ENCODE assay signal across 1 cellular context in the genomic region with DNA sequence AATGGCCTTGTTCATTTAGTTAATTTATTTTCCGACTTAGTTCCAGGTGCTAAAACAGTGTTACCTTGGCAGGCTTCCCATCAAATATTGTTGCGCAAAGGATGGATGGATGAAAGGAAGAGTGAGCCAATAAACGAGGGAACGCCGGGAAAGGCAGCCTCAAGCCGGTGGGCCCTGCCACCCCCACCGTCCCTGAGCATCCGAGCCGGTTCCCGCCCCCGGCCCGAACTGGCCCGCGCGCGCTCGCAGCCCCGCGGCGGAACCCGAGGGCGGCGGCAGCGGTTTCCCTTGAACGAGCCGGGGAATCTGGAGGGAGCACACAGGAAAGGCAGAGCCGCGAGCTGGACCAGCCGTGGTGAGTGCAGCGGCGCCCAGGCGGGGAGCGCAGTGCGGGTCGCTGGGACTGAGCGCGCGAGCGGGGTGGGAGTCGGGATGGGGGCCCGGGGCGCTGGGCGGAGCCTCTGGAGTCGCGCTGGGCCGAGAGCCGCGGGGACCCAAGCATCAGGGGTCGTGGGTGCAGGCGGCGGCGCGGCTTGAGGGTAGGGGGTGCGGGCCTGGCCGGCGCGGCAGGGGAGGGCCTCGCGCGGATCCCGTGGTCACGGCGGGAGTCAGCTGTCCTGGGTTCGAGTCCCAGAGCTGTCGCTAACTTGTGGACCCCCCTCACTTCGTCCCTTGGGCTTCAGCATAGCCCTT.
TF ChIP-seq lines count a peak whose summit lies in the region.

A gene with protein sequence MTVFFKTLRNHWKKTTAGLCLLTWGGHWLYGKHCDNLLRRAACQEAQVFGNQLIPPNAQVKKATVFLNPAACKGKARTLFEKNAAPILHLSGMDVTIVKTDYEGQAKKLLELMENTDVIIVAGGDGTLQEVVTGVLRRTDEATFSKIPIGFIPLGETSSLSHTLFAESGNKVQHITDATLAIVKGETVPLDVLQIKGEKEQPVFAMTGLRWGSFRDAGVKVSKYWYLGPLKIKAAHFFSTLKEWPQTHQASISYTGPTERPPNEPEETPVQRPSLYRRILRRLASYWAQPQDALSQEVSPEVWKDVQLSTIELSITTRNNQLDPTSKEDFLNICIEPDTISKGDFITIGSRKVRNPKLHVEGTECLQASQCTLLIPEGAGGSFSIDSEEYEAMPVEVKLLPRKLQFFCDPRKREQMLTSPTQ (plus strand): TSS at position 331 of the 693 bp plus-strand sequence. CDS start 4,057 bp downstream, outside the sequence.

TF ChIP-seq in K562, 482 proteins besides CTCF, POLR2A, EP300 and RAD21 (continued from another document and continues in another):
- TF ChIP-seq ZNF263 (CRISPR knock-in tag; IDR thresholded peaks at IDR 0.05; ENCODE audit: borderline replicate concordance) (peak; percentile 44; the same call in 1 of the 2 replicates), ZNF76 (CRISPR knock-in tag; IDR thresholded peaks at IDR 0.05; ENCODE audit: borderline replicate concordance) (peak; percentile 39; the same call in 1 of the 2 replicates), OTX1 (CRISPR knock-in tag; IDR thresholded peaks at IDR 0.05) (0 out of 2 replicates have a peak, but pooled peaks have one; percentile 30), PHF20 (IDR thresholded peaks at IDR 0.05; ENCODE audit: partially characterized antibody) (peak; percentile 97), ZNF41 (CRISPR knock-in tag; conservative IDR thresholded peaks at IDR 0.05) (no peak), MAZ (CRISPR knock-in tag; conservative IDR thresholded peaks at IDR 0.05 in 1 of 2, IDR thresholded peaks at IDR 0.05 in 1 of 2) (peak; percentile 78 to 94), GTF2F1 (IDR thresholded peaks at IDR 0.05; ENCODE audit: low read depth, low read length) (no peak), BRCA1 (IDR thresholded peaks at IDR 0.05) (no peak), BRCA1 (CRISPR knock-in tag; IDR thresholded peaks at IDR 0.05) (no peak), NCOR1 (IDR thresholded peaks at IDR 0.05) (peak; percentile 66; the same call in 1 of the 2 replicates), ESRRB (CRISPR knock-in tag; IDR thresholded peaks at IDR 0.05; ENCODE audit: borderline replicate concordance) (no peak), FOS (IDR thresholded peaks at IDR 0.05; ENCODE audit: extremely low read depth, insufficient read length) (no peak), PHF21A (IDR thresholded peaks at IDR 0.05; ENCODE audit: borderline replicate concordance, low read depth) (0 out of 2 replicates have a peak, but pooled peaks have one; percentile 29), TCFL5 (CRISPR knock-in tag; conservative IDR thresholded peaks at IDR 0.05) (no peak), ZNF282 (CRISPR knock-in tag; IDR thresholded peaks at IDR 0.05) (peak; percentile 65; the same call in 1 of the 2 replicates), TARDBP (IDR thresholded peaks at IDR 0.05) (0 out of 2 replicates have a peak, but pooled peaks have one; percentile 39), TAF1 (IDR thresholded peaks at IDR 0.05; ENCODE audit: control insufficient read depth, extremely low read depth, insufficient read depth, low read length, severe bottlenecking) (peak; percentile 99), TRIM24 (IDR thresholded peaks at IDR 0.05) (peak in 1 of 2 experiments; percentile 99; a peak in 2 of 4 replicates), ZBED1 (IDR thresholded peaks at IDR 0.05) (peak; percentile 90), HIVEP1 (CRISPR knock-in tag; IDR thresholded peaks at IDR 0.05) (no peak), HNRNPL (IDR thresholded peaks at IDR 0.05; ENCODE audit: low read depth, low read length) (no peak; the same call in 1 of the 2 replicates), POLR2AphosphoS5 (IDR thresholded peaks at IDR 0.05; ENCODE audit: control insufficient read depth, insufficient read depth, low read depth, low read length) (peak; percentile 94), RBM22 (IDR thresholded peaks at IDR 0.05; ENCODE audit: low read depth, low read length, poor library complexity, severe bottlenecking) (peak; percentile 86), SIX5 (IDR thresholded peaks at IDR 0.05; ENCODE audit: borderline replicate concordance in 1 of 2, insufficient read depth in 1 of 2, low read depth in 1 of 2, low read length in 2 of 2) (peak; percentile 38 to 40; a peak in 3 of 4 replicates), FOXP1 (CRISPR knock-in tag; IDR thresholded peaks at IDR 0.05) (peak; percentile 88; the same call in 1 of the 2 replicates), PHB (CRISPR knock-in tag; IDR thresholded peaks at IDR 0.05) (no peak), BMI1 (IDR thresholded peaks at IDR 0.05; ENCODE audit: low read length) (peak; percentile 39; the same call in 1 of the 2 replicates), ZC3H8 (IDR thresholded peaks at IDR 0.05) (0 out of 2 replicates have a peak, but pooled peaks have one; percentile 8), GABPB1 (CRISPR knock-in tag; IDR thresholded peaks at IDR 0.05) (peak; percentile 99), DMBX1 (CRISPR knock-in tag; IDR thresholded peaks at IDR 0.05; ENCODE audit: borderline replicate concordance) (peak; percentile 75), ZNF175 (CRISPR knock-in tag; IDR thresholded peaks at IDR 0.05; ENCODE audit: low read depth) (no peak), HNRNPK (IDR thresholded peaks at IDR 0.05; ENCODE audit: low read depth, low read length, poor library complexity, severe bottlenecking) (peak; percentile 72), ETS2 (tag; IDR thresholded peaks at IDR 0.05; ENCODE audit: borderline replicate concordance, poor library complexity, severe bottlenecking) (peak; percentile 11), GABPA (tag; conservative IDR thresholded peaks at IDR 0.05; ENCODE audit: low read depth) (peak; percentile 97)
- TF ChIP-seq, protein P1, sequence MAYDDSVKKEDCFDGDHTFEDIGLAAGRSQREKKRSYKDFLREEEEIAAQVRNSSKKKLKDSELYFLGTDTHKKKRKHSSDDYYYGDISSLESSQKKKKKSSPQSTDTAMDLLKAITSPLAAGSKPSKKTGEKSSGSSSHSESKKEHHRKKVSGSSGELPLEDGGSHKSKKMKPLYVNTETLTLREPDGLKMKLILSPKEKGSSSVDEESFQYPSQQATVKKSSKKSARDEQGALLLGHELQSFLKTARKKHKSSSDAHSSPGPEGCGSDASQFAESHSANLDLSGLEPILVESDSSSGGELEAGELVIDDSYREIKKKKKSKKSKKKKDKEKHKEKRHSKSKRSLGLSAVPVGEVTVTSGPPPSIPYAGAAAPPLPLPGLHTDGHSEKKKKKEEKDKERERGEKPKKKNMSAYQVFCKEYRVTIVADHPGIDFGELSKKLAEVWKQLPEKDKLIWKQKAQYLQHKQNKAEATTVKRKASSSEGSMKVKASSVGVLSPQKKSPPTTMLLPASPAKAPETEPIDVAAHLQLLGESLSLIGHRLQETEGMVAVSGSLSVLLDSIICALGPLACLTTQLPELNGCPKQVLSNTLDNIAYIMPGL (CRISPR knock-in tag; IDR thresholded peaks at IDR 0.05): no peak
- TF ChIP-seq, protein P2, sequence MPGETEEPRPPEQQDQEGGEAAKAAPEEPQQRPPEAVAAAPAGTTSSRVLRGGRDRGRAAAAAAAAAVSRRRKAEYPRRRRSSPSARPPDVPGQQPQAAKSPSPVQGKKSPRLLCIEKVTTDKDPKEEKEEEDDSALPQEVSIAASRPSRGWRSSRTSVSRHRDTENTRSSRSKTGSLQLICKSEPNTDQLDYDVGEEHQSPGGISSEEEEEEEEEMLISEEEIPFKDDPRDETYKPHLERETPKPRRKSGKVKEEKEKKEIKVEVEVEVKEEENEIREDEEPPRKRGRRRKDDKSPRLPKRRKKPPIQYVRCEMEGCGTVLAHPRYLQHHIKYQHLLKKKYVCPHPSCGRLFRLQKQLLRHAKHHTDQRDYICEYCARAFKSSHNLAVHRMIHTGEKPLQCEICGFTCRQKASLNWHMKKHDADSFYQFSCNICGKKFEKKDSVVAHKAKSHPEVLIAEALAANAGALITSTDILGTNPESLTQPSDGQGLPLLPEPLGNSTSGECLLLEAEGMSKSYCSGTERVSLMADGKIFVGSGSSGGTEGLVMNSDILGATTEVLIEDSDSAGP (CRISPR knock-in tag; IDR thresholded peaks at IDR 0.05): peak; percentile 75; the same call in 1 of the 2 replicates
- TF ChIP-seq, protein P3, sequence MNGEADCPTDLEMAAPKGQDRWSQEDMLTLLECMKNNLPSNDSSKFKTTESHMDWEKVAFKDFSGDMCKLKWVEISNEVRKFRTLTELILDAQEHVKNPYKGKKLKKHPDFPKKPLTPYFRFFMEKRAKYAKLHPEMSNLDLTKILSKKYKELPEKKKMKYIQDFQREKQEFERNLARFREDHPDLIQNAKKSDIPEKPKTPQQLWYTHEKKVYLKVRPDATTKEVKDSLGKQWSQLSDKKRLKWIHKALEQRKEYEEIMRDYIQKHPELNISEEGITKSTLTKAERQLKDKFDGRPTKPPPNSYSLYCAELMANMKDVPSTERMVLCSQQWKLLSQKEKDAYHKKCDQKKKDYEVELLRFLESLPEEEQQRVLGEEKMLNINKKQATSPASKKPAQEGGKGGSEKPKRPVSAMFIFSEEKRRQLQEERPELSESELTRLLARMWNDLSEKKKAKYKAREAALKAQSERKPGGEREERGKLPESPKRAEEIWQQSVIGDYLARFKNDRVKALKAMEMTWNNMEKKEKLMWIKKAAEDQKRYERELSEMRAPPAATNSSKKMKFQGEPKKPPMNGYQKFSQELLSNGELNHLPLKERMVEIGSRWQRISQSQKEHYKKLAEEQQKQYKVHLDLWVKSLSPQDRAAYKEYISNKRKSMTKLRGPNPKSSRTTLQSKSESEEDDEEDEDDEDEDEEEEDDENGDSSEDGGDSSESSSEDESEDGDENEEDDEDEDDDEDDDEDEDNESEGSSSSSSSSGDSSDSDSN (IDR thresholded peaks at IDR 0.05; ENCODE audit: borderline replicate concordance in 1 of 2, low read depth in 2 of 2, low read length in 2 of 2): peak; percentile 92 to 97; a peak in 3 of 4 replicates
- TF ChIP-seq, protein P4, sequence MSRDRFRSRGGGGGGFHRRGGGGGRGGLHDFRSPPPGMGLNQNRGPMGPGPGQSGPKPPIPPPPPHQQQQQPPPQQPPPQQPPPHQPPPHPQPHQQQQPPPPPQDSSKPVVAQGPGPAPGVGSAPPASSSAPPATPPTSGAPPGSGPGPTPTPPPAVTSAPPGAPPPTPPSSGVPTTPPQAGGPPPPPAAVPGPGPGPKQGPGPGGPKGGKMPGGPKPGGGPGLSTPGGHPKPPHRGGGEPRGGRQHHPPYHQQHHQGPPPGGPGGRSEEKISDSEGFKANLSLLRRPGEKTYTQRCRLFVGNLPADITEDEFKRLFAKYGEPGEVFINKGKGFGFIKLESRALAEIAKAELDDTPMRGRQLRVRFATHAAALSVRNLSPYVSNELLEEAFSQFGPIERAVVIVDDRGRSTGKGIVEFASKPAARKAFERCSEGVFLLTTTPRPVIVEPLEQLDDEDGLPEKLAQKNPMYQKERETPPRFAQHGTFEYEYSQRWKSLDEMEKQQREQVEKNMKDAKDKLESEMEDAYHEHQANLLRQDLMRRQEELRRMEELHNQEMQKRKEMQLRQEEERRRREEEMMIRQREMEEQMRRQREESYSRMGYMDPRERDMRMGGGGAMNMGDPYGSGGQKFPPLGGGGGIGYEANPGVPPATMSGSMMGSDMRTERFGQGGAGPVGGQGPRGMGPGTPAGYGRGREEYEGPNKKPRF (IDR thresholded peaks at IDR 0.05; ENCODE audit: low read depth, low read length): no peak
- TF ChIP-seq, protein P5, sequence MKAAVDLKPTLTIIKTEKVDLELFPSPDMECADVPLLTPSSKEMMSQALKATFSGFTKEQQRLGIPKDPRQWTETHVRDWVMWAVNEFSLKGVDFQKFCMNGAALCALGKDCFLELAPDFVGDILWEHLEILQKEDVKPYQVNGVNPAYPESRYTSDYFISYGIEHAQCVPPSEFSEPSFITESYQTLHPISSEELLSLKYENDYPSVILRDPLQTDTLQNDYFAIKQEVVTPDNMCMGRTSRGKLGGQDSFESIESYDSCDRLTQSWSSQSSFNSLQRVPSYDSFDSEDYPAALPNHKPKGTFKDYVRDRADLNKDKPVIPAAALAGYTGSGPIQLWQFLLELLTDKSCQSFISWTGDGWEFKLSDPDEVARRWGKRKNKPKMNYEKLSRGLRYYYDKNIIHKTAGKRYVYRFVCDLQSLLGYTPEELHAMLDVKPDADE (conservative IDR thresholded peaks at IDR 0.05; ENCODE audit: control insufficient read depth, low read depth, low read length): peak; percentile 74
- TF ChIP-seq, protein P6, sequence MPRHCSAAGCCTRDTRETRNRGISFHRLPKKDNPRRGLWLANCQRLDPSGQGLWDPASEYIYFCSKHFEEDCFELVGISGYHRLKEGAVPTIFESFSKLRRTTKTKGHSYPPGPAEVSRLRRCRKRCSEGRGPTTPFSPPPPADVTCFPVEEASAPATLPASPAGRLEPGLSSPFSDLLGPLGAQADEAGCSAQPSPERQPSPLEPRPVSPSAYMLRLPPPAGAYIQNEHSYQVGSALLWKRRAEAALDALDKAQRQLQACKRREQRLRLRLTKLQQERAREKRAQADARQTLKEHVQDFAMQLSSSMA (CRISPR knock-in tag; IDR thresholded peaks at IDR 0.05): no peak
- TF ChIP-seq, protein P7, sequence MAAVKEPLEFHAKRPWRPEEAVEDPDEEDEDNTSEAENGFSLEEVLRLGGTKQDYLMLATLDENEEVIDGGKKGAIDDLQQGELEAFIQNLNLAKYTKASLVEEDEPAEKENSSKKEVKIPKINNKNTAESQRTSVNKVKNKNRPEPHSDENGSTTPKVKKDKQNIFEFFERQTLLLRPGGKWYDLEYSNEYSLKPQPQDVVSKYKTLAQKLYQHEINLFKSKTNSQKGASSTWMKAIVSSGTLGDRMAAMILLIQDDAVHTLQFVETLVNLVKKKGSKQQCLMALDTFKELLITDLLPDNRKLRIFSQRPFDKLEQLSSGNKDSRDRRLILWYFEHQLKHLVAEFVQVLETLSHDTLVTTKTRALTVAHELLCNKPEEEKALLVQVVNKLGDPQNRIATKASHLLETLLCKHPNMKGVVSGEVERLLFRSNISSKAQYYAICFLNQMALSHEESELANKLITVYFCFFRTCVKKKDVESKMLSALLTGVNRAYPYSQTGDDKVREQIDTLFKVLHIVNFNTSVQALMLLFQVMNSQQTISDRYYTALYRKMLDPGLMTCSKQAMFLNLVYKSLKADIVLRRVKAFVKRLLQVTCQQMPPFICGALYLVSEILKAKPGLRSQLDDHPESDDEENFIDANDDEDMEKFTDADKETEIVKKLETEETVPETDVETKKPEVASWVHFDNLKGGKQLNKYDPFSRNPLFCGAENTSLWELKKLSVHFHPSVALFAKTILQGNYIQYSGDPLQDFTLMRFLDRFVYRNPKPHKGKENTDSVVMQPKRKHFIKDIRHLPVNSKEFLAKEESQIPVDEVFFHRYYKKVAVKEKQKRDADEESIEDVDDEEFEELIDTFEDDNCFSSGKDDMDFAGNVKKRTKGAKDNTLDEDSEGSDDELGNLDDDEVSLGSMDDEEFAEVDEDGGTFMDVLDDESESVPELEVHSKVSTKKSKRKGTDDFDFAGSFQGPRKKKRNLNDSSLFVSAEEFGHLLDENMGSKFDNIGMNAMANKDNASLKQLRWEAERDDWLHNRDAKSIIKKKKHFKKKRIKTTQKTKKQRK (IDR thresholded peaks at IDR 0.05; ENCODE audit: borderline replicate concordance, low read depth, low read length): no peak
- TF ChIP-seq, protein P8, sequence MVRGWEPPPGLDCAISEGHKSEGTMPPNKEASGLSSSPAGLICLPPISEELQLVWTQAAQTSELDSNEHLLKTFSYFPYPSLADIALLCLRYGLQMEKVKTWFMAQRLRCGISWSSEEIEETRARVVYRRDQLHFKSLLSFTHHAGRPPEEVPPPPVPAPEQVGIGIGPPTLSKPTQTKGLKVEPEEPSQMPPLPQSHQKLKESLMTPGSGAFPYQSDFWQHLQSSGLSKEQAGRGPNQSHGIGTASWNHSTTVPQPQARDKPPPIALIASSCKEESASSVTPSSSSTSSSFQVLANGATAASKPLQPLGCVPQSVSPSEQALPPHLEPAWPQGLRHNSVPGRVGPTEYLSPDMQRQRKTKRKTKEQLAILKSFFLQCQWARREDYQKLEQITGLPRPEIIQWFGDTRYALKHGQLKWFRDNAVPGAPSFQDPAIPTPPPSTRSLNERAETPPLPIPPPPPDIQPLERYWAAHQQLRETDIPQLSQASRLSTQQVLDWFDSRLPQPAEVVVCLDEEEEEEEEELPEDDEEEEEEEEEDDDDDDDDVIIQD (CRISPR knock-in tag; IDR thresholded peaks at IDR 0.05): peak; percentile 74; the same call in 1 of the 2 replicates
